In genomic region chr2:226766352-226767055, GRCh38 we compare ENCODE assay signal across 18 cellular contexts. TPM values are rescaled to one million over a fixed set of nuclear protein-coding genes. Genes with fewer than 3 reads are reported as not detected.
A peak's percentile ranks its signal among the peaks of the same experiment; 100 is the strongest.
DNase-seq lines count a peak whose midpoint lies in the region; ATAC-seq and TF ChIP-seq lines count a peak whose summit lies in the region.
"Had no signal": no experiment of that assay in that cellular context is flagged by ENCODE, and none has a peak within 500 bp of the region (broad histone marks: within the 10 kb centered on the region; RNA-seq: fewer than 3 reads in every experiment).

No MANE protein-coding gene starts in this region.

- DNase-seq in right atrium auricular region (ENCODE audit: low spot score) (no peak), Right ventricle myocardium inferior (ENCODE audit: missing footprints) (no peak), amniotic epithelial cell (ENCODE audit: low read depth) (peak; percentile 69), foreskin fibroblast (peak; percentile 65 to 79), anterior cingulate cortex (lab: John Stamatoyannopoulos, UW) (no peak), AML-193 (lab: John Stamatoyannopoulos, UW) (no peak), NCI-H1930 (lab: John Stamatoyannopoulos, UW) (no peak), EL (no peak)
- DNase-seq: activated CD4-positive, alpha-beta memory T cell treated with anti-CD3 and anti-CD28 coated beads, Interleukin-2, amount 10 ng/mL, durations not matched to agents 7 days and 5 days; activated naive CD4-positive, alpha-beta T cell treated with anti-CD3 and anti-CD28 coated beads, Interleukin-2, amount 50 U/mL, for 16 hours; activated T-cell treated with anti-CD3 and anti-CD28 coated beads, Interleukin-2, amount 50 U/mL, for 24 hours; CD8-positive, alpha-beta T cell; DMS79 treated with DMSO at 0.1 percent for 48 hours; NCI-H187; NCI-H510A; retina; SIG-M5 had no signal

- no peaks in the 10 kb centered on the region for H3K36me3 ChIP-seq in right atrium auricular region

- H3K4me3 ChIP-seq in right atrium auricular region (no peak overlapping the region), foreskin fibroblast (ENCODE audit: low read depth in 1 of 2, low read length in 2 of 2) (no peak overlapping the region)

- H3K27me3 ChIP-seq in right atrium auricular region: no peaks in the 10 kb centered on the region

- no peaks in the 10 kb centered on the region for H3K9me3 ChIP-seq in right atrium auricular region

- ATAC-seq in Right ventricle myocardium inferior: no peak
- ATAC-seq: CD8-positive, alpha-beta T cell had no signal

- intact Hi-C loops in Right ventricle myocardium inferior (cut with DNase I): no loop called here

- H3K4me1 ChIP-seq in right atrium auricular region: peaks cover 0 to 60% of the 10 kb centered on the region in 2 donors

- no peak for TF ChIP-seq CTCF in right atrium auricular region (IDR thresholded peaks at IDR 0.05)
- no peak for TF ChIP-seq CTCF in foreskin fibroblast (IDR thresholded peaks at IDR 0.05; ENCODE audit: low read depth, low read length)

- H3K27ac ChIP-seq in right atrium auricular region: peak overlapping the region; percentile 82 to 85
- H3K27ac ChIP-seq: VCaP had no signal

RNA-seq across cellular contexts. Expression of gene IRS1, which starts 33.1 kb away (rescaled TPM):
- total RNA-seq in right atrium auricular region: 10 to 100 TPM; 14.6 to 15.8 TPM
- total RNA-seq in Right ventricle myocardium inferior: 15.9 TPM

Comparison
In these comparisons a context has a peak if more than half of its experiments do, and no peak if none do; other contexts are left out.
1. DNase-seq: peak in amniotic epithelial cell (single experiment) and foreskin fibroblast (2 of 2); none in right atrium auricular region (single experiment), Right ventricle myocardium inferior (single experiment), anterior cingulate cortex (0 of 58), AML-193 (0 of 2), NCI-H1930 (0 of 2) and EL (single experiment).